15 cellular contexts compared by ENCODE assay signal in the genomic region with DNA sequence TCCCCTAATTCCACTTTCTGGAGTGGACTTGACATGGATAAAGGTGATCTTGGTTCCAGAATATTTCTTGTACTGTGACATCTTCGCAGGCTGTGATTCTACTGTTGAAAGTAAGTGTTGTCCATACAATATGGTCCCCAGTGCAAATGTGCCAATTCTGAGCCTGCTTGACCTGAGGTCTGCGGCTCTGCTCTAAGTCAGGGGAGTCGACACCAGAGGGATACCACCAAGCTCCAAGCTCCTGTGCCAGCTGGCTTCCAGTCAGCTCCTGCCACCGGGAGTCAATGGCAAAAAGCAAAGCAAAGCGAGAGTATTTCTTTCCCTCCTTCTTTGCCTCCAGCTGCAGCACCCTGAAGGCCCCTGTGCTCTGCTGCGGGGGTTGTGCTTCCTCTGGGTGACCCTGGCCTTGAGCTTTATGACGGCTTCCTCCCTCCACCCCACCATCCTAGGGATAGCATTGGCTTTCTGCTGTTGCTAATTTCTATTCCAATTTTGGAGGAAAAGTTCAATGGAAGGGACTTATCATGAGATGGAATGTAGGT.
"Had no signal": no experiment of that assay in that cellular context is flagged by ENCODE, and none has a peak within 500 bp of the region (broad histone marks: within the 10 kb centered on the region; RNA-seq: fewer than 3 reads in every experiment).

No MANE protein-coding gene starts in this region.

- DNase-seq: activated B cell treated with CpG ODN at 0.5 μM for 24 hours; activated CD4-positive, alpha-beta T cell treated with anti-CD3 and anti-CD28 coated beads, Interleukin-2, amount 10 ng/mL, durations not matched to agents 24 days and 14 days; activated CD8-positive, alpha-beta memory T cell treated with anti-CD3 and anti-CD28 coated beads for 24 hours; activated naive CD4-positive, alpha-beta T cell treated with anti-CD3 and anti-CD28 coated beads for 36 hours; body of pancreas; esophagus squamous epithelium; foreskin fibroblast; glutamatergic neuron; left colon; retina; T-helper 1 cell; transverse colon had no signal

- H3K9me3 Mint-ChIP-seq: activated B cell treated with CpG ODN at 0.5 μM for 24 hours; activated CD4-positive, alpha-beta T cell treated with anti-CD3 and anti-CD28 coated beads, Interleukin-2, amount 10 ng/mL, durations not matched to agents 24 days and 14 days; activated naive CD4-positive, alpha-beta T cell treated with anti-CD3 and anti-CD28 coated beads for 36 hours; natural killer cell treated with Interleukin-12 subunit alpha and Interleukin-12 subunit beta and Interleukin-15 and Interleukin-18, amount 100 ng/mL, for 72 hours; stimulated activated effector memory CD8-positive, alpha-beta T cell treated with anti-CD3 and anti-CD28 coated beads, Interleukin-12 subunit alpha, Interleukin-12 subunit beta, amount 100 ng/mL, for 72 hours had no signal

- H3K27ac ChIP-seq: body of pancreas, esophagus squamous epithelium, skin epidermis, transverse colon had no signal

- H3K4me1 ChIP-seq: esophagus squamous epithelium had no signal

- H3K4me3 ChIP-seq: body of pancreas, esophagus squamous epithelium, skin epidermis, transverse colon had no signal

- H3K4me3 Mint-ChIP-seq: activated B cell treated with CpG ODN at 0.5 μM for 24 hours; activated CD4-positive, alpha-beta T cell treated with anti-CD3 and anti-CD28 coated beads, Interleukin-2, amount 10 ng/mL, durations not matched to agents 24 days and 14 days; activated naive CD4-positive, alpha-beta T cell treated with anti-CD3 and anti-CD28 coated beads for 36 hours; natural killer cell treated with Interleukin-12 subunit alpha and Interleukin-12 subunit beta and Interleukin-15 and Interleukin-18, amount 100 ng/mL, for 72 hours; stimulated activated effector memory CD8-positive, alpha-beta T cell treated with anti-CD3 and anti-CD28 coated beads, Interleukin-12 subunit alpha, Interleukin-12 subunit beta, amount 100 ng/mL, for 72 hours had no signal

- H3K27me3 ChIP-seq: body of pancreas, esophagus squamous epithelium, transverse colon had no signal

- H3K27ac Mint-ChIP-seq: activated B cell treated with CpG ODN at 0.5 μM for 24 hours; activated CD4-positive, alpha-beta T cell treated with anti-CD3 and anti-CD28 coated beads, Interleukin-2, amount 10 ng/mL, durations not matched to agents 24 days and 14 days; activated naive CD4-positive, alpha-beta T cell treated with anti-CD3 and anti-CD28 coated beads for 36 hours; natural killer cell treated with Interleukin-12 subunit alpha and Interleukin-12 subunit beta and Interleukin-15 and Interleukin-18, amount 100 ng/mL, for 72 hours; stimulated activated effector memory CD8-positive, alpha-beta T cell treated with anti-CD3 and anti-CD28 coated beads, Interleukin-12 subunit alpha, Interleukin-12 subunit beta, amount 100 ng/mL, for 72 hours had no signal

- H3K36me3 ChIP-seq: transverse colon had no signal

- H3K4me1 Mint-ChIP-seq: activated B cell treated with CpG ODN at 0.5 μM for 24 hours; stimulated activated effector memory CD8-positive, alpha-beta T cell treated with anti-CD3 and anti-CD28 coated beads, Interleukin-12 subunit alpha, Interleukin-12 subunit beta, amount 100 ng/mL, for 72 hours had no signal

- H3K9me3 ChIP-seq: body of pancreas, esophagus squamous epithelium, transverse colon had no signal

- H3K36me3 Mint-ChIP-seq: natural killer cell treated with Interleukin-12 subunit alpha and Interleukin-12 subunit beta and Interleukin-15 and Interleukin-18, amount 100 ng/mL, for 72 hours had no signal

- H3K27me3 Mint-ChIP-seq: activated B cell treated with CpG ODN at 0.5 μM for 24 hours; activated CD4-positive, alpha-beta T cell treated with anti-CD3 and anti-CD28 coated beads, Interleukin-2, amount 10 ng/mL, durations not matched to agents 24 days and 14 days; natural killer cell treated with Interleukin-12 subunit alpha and Interleukin-12 subunit beta and Interleukin-15 and Interleukin-18, amount 100 ng/mL, for 72 hours had no signal

- ATAC-seq: body of pancreas; left colon; natural killer cell treated with Interleukin-12 subunit alpha and Interleukin-12 subunit beta and Interleukin-15 and Interleukin-18, amount 100 ng/mL, for 72 hours; stimulated activated effector memory CD8-positive, alpha-beta T cell treated with anti-CD3 and anti-CD28 coated beads, Interleukin-12 subunit alpha, Interleukin-12 subunit beta, amount 100 ng/mL, for 72 hours had no signal
